Comparison of ENCODE assay signal across 2 cellular contexts in the genomic region with DNA sequence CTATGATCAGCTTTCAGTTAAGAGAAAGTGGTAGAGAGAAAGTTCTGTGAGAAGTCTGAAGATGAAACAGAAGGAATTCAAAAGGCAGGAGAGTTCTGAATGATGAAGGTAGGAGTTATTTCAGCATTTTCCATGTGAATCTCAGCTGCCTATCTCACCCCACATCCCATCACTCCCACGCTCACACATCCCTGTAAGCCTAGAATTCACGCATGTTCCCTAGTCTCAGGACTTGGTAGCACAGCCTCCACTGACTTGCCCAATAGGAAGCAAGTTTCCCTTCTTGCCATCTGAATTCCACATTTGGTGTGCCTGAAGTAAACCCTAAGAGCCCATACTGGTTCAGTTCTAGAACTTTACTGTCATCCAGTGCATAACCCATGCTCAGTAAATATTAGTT.
TF ChIP-seq lines count a peak whose summit lies in the region.

No MANE protein-coding gene starts in this region.

TF ChIP-seq in GM23338, 12 proteins besides CTCF, POLR2A, EP300 and RAD21 (continues in another document):
- TF ChIP-seq JUNB (IDR thresholded peaks at IDR 0.05; ENCODE audit: unreplicated experiment) (no peak), EZH2phosphoT487 (IDR thresholded peaks at IDR 0.05; ENCODE audit: unreplicated experiment) (no peak), POLR2AphosphoS5 (IDR thresholded peaks at IDR 0.05; ENCODE audit: low read depth) (no peak), NANOG (IDR thresholded peaks at IDR 0.05; ENCODE audit: borderline replicate concordance) (no peak), EZH2 (IDR thresholded peaks at IDR 0.05; ENCODE audit: low read depth, unreplicated experiment) (no peak), CREB1 (CRISPR knock-in tag; IDR thresholded peaks at IDR 0.05; ENCODE audit: low read depth) (no peak), ZNF331 (CRISPR knock-in tag; IDR thresholded peaks at IDR 0.05; ENCODE audit: low read depth) (no peak), ZNF114 (CRISPR knock-in tag; IDR thresholded peaks at IDR 0.05) (no peak), STAT1 (IDR thresholded peaks at IDR 0.05; ENCODE audit: unreplicated experiment) (no peak)
- TF ChIP-seq, protein P1, sequence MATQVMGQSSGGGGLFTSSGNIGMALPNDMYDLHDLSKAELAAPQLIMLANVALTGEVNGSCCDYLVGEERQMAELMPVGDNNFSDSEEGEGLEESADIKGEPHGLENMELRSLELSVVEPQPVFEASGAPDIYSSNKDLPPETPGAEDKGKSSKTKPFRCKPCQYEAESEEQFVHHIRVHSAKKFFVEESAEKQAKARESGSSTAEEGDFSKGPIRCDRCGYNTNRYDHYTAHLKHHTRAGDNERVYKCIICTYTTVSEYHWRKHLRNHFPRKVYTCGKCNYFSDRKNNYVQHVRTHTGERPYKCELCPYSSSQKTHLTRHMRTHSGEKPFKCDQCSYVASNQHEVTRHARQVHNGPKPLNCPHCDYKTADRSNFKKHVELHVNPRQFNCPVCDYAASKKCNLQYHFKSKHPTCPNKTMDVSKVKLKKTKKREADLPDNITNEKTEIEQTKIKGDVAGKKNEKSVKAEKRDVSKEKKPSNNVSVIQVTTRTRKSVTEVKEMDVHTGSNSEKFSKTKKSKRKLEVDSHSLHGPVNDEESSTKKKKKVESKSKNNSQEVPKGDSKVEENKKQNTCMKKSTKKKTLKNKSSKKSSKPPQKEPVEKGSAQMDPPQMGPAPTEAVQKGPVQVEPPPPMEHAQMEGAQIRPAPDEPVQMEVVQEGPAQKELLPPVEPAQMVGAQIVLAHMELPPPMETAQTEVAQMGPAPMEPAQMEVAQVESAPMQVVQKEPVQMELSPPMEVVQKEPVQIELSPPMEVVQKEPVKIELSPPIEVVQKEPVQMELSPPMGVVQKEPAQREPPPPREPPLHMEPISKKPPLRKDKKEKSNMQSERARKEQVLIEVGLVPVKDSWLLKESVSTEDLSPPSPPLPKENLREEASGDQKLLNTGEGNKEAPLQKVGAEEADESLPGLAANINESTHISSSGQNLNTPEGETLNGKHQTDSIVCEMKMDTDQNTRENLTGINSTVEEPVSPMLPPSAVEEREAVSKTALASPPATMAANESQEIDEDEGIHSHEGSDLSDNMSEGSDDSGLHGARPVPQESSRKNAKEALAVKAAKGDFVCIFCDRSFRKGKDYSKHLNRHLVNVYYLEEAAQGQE (IDR thresholded peaks at IDR 0.05; ENCODE audit: unreplicated experiment) = no peak
- TF ChIP-seq, protein P2, sequence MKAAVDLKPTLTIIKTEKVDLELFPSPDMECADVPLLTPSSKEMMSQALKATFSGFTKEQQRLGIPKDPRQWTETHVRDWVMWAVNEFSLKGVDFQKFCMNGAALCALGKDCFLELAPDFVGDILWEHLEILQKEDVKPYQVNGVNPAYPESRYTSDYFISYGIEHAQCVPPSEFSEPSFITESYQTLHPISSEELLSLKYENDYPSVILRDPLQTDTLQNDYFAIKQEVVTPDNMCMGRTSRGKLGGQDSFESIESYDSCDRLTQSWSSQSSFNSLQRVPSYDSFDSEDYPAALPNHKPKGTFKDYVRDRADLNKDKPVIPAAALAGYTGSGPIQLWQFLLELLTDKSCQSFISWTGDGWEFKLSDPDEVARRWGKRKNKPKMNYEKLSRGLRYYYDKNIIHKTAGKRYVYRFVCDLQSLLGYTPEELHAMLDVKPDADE (IDR thresholded peaks at IDR 0.05) = no peak

TF ChIP-seq in H1, 55 proteins besides CTCF, POLR2A, EP300 and RAD21:
- TF ChIP-seq EZH2 (IDR thresholded peaks at IDR 0.05; ENCODE audit: low read depth, low read length, severe bottlenecking) (no peak), RNF2 (IDR thresholded peaks at IDR 0.05; ENCODE audit: borderline replicate concordance, low read depth, low read length, missing control alignments, poor library complexity, severe bottlenecking) (no peak), MAFK (IDR thresholded peaks at IDR 0.05; ENCODE audit: low read depth, low read length) (no peak), RFX5 (IDR thresholded peaks at IDR 0.05; ENCODE audit: borderline replicate concordance, low read depth, low read length) (no peak), GTF2F1 (IDR thresholded peaks at IDR 0.05; ENCODE audit: borderline replicate concordance, low read depth, low read length) (no peak), EGR1 (IDR thresholded peaks at IDR 0.05; ENCODE audit: borderline replicate concordance, low read depth, low read length) (no peak), BCL11A (IDR thresholded peaks at IDR 0.05; ENCODE audit: low read depth in 2 of 2, low read length in 2 of 2) (no peak), KDM4A (IDR thresholded peaks at IDR 0.05; ENCODE audit: low read depth, low read length, severe bottlenecking) (no peak), SP1 (IDR thresholded peaks at IDR 0.05; ENCODE audit: low read depth, low read length) (no peak), FOSL1 (IDR thresholded peaks at IDR 0.05; ENCODE audit: insufficient read depth, low read depth, low read length) (no peak), ASH2L (IDR thresholded peaks at IDR 0.05; ENCODE audit: low read length) (no peak), SP2 (IDR thresholded peaks at IDR 0.05; ENCODE audit: low read length) (no peak), CEBPB (IDR thresholded peaks at IDR 0.05; ENCODE audit: low read depth, low read length) (no peak), SIX5 (IDR thresholded peaks at IDR 0.05; ENCODE audit: low read depth, low read length) (no peak), ZNF274 (IDR thresholded peaks at IDR 0.05; ENCODE audit: borderline replicate concordance, extremely low read depth, low read length) (no peak), GABPA (IDR thresholded peaks at IDR 0.05; ENCODE audit: borderline replicate concordance, insufficient read depth, low read length) (no peak), KDM5A (IDR thresholded peaks at IDR 0.05; ENCODE audit: low read length) (no peak)
- TF ChIP-seq, protein P3, sequence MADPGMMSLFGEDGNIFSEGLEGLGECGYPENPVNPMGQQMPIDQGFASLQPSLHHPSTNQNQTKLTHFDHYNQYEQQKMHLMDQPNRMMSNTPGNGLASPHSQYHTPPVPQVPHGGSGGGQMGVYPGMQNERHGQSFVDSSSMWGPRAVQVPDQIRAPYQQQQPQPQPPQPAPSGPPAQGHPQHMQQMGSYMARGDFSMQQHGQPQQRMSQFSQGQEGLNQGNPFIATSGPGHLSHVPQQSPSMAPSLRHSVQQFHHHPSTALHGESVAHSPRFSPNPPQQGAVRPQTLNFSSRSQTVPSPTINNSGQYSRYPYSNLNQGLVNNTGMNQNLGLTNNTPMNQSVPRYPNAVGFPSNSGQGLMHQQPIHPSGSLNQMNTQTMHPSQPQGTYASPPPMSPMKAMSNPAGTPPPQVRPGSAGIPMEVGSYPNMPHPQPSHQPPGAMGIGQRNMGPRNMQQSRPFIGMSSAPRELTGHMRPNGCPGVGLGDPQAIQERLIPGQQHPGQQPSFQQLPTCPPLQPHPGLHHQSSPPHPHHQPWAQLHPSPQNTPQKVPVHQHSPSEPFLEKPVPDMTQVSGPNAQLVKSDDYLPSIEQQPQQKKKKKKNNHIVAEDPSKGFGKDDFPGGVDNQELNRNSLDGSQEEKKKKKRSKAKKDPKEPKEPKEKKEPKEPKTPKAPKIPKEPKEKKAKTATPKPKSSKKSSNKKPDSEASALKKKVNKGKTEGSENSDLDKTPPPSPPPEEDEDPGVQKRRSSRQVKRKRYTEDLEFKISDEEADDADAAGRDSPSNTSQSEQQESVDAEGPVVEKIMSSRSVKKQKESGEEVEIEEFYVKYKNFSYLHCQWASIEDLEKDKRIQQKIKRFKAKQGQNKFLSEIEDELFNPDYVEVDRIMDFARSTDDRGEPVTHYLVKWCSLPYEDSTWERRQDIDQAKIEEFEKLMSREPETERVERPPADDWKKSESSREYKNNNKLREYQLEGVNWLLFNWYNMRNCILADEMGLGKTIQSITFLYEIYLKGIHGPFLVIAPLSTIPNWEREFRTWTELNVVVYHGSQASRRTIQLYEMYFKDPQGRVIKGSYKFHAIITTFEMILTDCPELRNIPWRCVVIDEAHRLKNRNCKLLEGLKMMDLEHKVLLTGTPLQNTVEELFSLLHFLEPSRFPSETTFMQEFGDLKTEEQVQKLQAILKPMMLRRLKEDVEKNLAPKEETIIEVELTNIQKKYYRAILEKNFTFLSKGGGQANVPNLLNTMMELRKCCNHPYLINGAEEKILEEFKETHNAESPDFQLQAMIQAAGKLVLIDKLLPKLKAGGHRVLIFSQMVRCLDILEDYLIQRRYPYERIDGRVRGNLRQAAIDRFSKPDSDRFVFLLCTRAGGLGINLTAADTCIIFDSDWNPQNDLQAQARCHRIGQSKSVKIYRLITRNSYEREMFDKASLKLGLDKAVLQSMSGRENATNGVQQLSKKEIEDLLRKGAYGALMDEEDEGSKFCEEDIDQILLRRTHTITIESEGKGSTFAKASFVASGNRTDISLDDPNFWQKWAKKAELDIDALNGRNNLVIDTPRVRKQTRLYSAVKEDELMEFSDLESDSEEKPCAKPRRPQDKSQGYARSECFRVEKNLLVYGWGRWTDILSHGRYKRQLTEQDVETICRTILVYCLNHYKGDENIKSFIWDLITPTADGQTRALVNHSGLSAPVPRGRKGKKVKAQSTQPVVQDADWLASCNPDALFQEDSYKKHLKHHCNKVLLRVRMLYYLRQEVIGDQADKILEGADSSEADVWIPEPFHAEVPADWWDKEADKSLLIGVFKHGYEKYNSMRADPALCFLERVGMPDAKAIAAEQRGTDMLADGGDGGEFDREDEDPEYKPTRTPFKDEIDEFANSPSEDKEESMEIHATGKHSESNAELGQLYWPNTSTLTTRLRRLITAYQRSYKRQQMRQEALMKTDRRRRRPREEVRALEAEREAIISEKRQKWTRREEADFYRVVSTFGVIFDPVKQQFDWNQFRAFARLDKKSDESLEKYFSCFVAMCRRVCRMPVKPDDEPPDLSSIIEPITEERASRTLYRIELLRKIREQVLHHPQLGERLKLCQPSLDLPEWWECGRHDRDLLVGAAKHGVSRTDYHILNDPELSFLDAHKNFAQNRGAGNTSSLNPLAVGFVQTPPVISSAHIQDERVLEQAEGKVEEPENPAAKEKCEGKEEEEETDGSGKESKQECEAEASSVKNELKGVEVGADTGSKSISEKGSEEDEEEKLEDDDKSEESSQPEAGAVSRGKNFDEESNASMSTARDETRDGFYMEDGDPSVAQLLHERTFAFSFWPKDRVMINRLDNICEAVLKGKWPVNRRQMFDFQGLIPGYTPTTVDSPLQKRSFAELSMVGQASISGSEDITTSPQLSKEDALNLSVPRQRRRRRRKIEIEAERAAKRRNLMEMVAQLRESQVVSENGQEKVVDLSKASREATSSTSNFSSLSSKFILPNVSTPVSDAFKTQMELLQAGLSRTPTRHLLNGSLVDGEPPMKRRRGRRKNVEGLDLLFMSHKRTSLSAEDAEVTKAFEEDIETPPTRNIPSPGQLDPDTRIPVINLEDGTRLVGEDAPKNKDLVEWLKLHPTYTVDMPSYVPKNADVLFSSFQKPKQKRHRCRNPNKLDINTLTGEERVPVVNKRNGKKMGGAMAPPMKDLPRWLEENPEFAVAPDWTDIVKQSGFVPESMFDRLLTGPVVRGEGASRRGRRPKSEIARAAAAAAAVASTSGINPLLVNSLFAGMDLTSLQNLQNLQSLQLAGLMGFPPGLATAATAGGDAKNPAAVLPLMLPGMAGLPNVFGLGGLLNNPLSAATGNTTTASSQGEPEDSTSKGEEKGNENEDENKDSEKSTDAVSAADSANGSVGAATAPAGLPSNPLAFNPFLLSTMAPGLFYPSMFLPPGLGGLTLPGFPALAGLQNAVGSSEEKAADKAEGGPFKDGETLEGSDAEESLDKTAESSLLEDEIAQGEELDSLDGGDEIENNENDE (IDR thresholded peaks at IDR 0.05; ENCODE audit: insufficient replicate concordance, low read length) = no peak
